In genomic region chr3:172514678-172515077, GRCh38 we compare ENCODE assay signal across 16 cellular contexts. TPM values are rescaled to one million over a fixed set of nuclear protein-coding genes. Genes with fewer than 3 reads are reported as not detected.
DNase-seq lines count a peak whose midpoint lies in the region; ATAC-seq, FAIRE-seq and TF ChIP-seq lines count a peak whose summit lies in the region.
"Had no signal": no experiment of that assay in that cellular context is flagged by ENCODE, and none has a peak within 500 bp of the region (broad histone marks: within the 10 kb centered on the region; RNA-seq: fewer than 3 reads in every experiment).

No MANE protein-coding gene starts in this region.

- in situ Hi-C loops in HepG2 (cut with HindIII; ENCODE audit: extremely low pct_ligation_motif_present, low pct_unique_long_range_greater_than_20kb), result no loop called here

- H3K4me3 ChIP-seq in right lobe of liver (no peak overlapping the region), HepG2 (replicated peaks in 1 of 3; ENCODE audit: insufficient read depth in 1 of 3, low read depth in 2 of 3, low read length in 3 of 3) (no peak overlapping the region), vagina (no peak overlapping the region)
- H3K4me3 ChIP-seq in naive thymus-derived CD4-positive, alpha-beta T cell (ENCODE audit: low read length), result no peak overlapping the region
- H3K4me3 ChIP-seq: BLaER1, ovary, thoracic aorta had no signal

- CTCF ChIA-PET in HepG2 (lab: Yijun Ruan, JAX; ENCODE audit: low intra/inter-chr PET ratio, low total read pairs), result no interaction called here
- CTCF ChIA-PET in naive thymus-derived CD4-positive, alpha-beta T cell (lab: Charles Lee), result interaction anchor here (0.5 to 3.1 kb wide), 4 partner anchors 9 to 81 kb away, joined by 3 to 11 read pairs (median 6); no protein-coding TSS in a partner anchor

- no peaks in the 10 kb centered on the region for H3K9me3 ChIP-seq in right lobe of liver
- H3K9me3 ChIP-seq in HepG2 (ENCODE audit: low read length), result no peaks in the 10 kb centered on the region
- H3K9me3 ChIP-seq in naive thymus-derived CD4-positive, alpha-beta T cell (ENCODE audit: control insufficient read depth in 2 of 3, low read length in 3 of 3), result no peaks in the 10 kb centered on the region
- no peaks in the 10 kb centered on the region for H3K9me3 ChIP-seq in vagina
- H3K9me3 ChIP-seq: ovary, thoracic aorta had no signal

- no peak for FAIRE-seq in HepG2 (lab: Jason Lieb, UNC)
- FAIRE-seq: H54 had no signal

- no peak for TF ChIP-seq RAD21 in HepG2 (CRISPR knock-in tag; IDR thresholded peaks at IDR 0.05)

- TF ChIP-seq CTCF in right lobe of liver (IDR thresholded peaks at IDR 0.05), result no peak
- no peak for TF ChIP-seq CTCF in HepG2 (CRISPR knock-in tag; IDR thresholded peaks at IDR 0.05)
- no peak for TF ChIP-seq CTCF in vagina (IDR thresholded peaks at IDR 0.05)

- TF ChIP-seq EP300 in HepG2 (IDR thresholded peaks at IDR 0.05; ENCODE audit: low read depth in 2 of 2, low read length in 2 of 2), result no peak
- no peak for TF ChIP-seq EP300 in HepG2 (CRISPR knock-in tag; IDR thresholded peaks at IDR 0.05; ENCODE audit: borderline replicate concordance)

- no peak overlapping the region for H3K9ac ChIP-seq in HepG2 (ENCODE audit: insufficient read depth, low read depth, low read length)
- H3K9ac ChIP-seq: BLaER1 had no signal

- peak overlapping the region in 2 of 3 donors; percentile 78 to 84 for H3K27ac ChIP-seq in right lobe of liver
- H3K27ac ChIP-seq in HepG2 (ENCODE audit: extremely low read length, insufficient read depth, low read length), result no peak overlapping the region
- H3K27ac ChIP-seq in naive thymus-derived CD4-positive, alpha-beta T cell (ENCODE audit: low read depth, low read length), result peak overlapping the region; percentile 72
- peak overlapping the region; percentile 75 for H3K27ac ChIP-seq in vagina
- H3K27ac ChIP-seq: BLaER1, thoracic aorta had no signal

- peaks cover 2% of the 10 kb centered on the region for H3K79me2 ChIP-seq in HepG2 (ENCODE audit: insufficient read depth, low read length)

- no peak overlapping the region for H3K4me2 ChIP-seq in HepG2 (ENCODE audit: low read depth, low read length)
- H3K4me2 ChIP-seq: BLaER1 had no signal

- H3K27ac Mint-ChIP-seq in activated T-helper 2 cell treated with anti-CD3 and anti-CD28 coated beads, Interferon-gamma antibody, Interleukin-2, Interleukin-4, amounts not matched to agents 10 μg/mL and 5 μg/mL and 100 μg/mL, durations not matched to agents 14 hours and 24 hours and 36 hours, result peak overlapping the region; percentile 39
- H3K27ac Mint-ChIP-seq in naive thymus-derived CD4-positive, alpha-beta T cell, result peak overlapping the region; percentile 86 to 100 (median 93)

- peaks cover 83% of the 10 kb centered on the region for H3K4me1 Mint-ChIP-seq in activated T-helper 2 cell treated with anti-CD3 and anti-CD28 coated beads, Interferon-gamma antibody, Interleukin-2, Interleukin-4, amounts not matched to agents 10 μg/mL and 5 μg/mL and 100 μg/mL, durations not matched to agents 14 hours and 24 hours and 36 hours (ENCODE audit: low read depth)
- H3K4me1 Mint-ChIP-seq in naive thymus-derived CD4-positive, alpha-beta T cell, result peaks cover 82 to 100% (median 91%) of the 10 kb centered on the region in 7 donors

- no peak for ATAC-seq in right lobe of liver
- no peak for ATAC-seq in HepG2
- no peak for ATAC-seq in naive thymus-derived CD4-positive, alpha-beta T cell

- POLR2A ChIA-PET in HepG2 (lab: Yijun Ruan, JAX), result interaction anchor here (1.1 kb wide), 1 partner anchor 81 kb away, joined by 3 read pairs; no protein-coding TSS in a partner anchor
- POLR2A ChIA-PET in naive thymus-derived CD4-positive, alpha-beta T cell (lab: Charles Lee), result interaction anchor here (0.8 to 4.0 kb wide), 4 partner anchors 8 to 20 kb away, joined by 3 to 45 read pairs (median 3); partner anchors contain the start of gene TNFSF10

- TF ChIP-seq POLR2A in right lobe of liver (IDR thresholded peaks at IDR 0.05) (no peak), HepG2 (IDR thresholded peaks at IDR 0.05; ENCODE audit: insufficient read depth in 1 of 2, low read depth in 2 of 2, low read length in 2 of 2) (no peak), vagina (IDR thresholded peaks at IDR 0.05) (no peak)

- H3K9me3 Mint-ChIP-seq in activated T-helper 2 cell treated with anti-CD3 and anti-CD28 coated beads, Interferon-gamma antibody, Interleukin-2, Interleukin-4, amounts not matched to agents 10 μg/mL and 5 μg/mL and 100 μg/mL, durations not matched to agents 14 hours and 24 hours and 36 hours, result no peaks in the 10 kb centered on the region
- H3K9me3 Mint-ChIP-seq in naive thymus-derived CD4-positive, alpha-beta T cell, result peaks cover 0 to 5% (median 0%) of the 10 kb centered on the region in 11 donors

- H4K20me1 ChIP-seq in HepG2 (ENCODE audit: insufficient read depth, low read length), result no peaks in the 10 kb centered on the region
- H4K20me1 ChIP-seq: BLaER1 had no signal

- H2AFZ ChIP-seq in HepG2 (ENCODE audit: low read length), result no peak overlapping the region

- DNase-seq in right lobe of liver (no peak), HepG2 (ENCODE audit: low spot score) (no peak), vagina (ENCODE audit: extremely low spot score in 2 of 2) (no peak), NCI-H82 treated with DMSO at 0.1 percent for 48 hours (lab: John Stamatoyannopoulos, UW; ENCODE audit: unreplicated experiment) (no peak), cerebellar cortex (ENCODE audit: low spot score) (no peak), germinal center (ENCODE audit: low spot score) (no peak)
- DNase-seq in activated T-helper 2 cell treated with anti-CD3 and anti-CD28 coated beads, Interferon-gamma antibody, Interleukin-2, Interleukin-4, amounts not matched to agents 10 μg/mL and 5 μg/mL and 100 μg/mL, durations not matched to agents 14 hours and 24 hours and 36 hours (ENCODE audit: low spot score), result no peak
- DNase-seq in naive thymus-derived CD4-positive, alpha-beta T cell, result peak in 1 of 9 donors; percentile 8
- DNase-seq: anterior cingulate cortex, midbrain, NCI-H2171 treated with DMSO at 0.1 percent for 48 hours, ovary, SHP77 had no signal

- H3K4me3 Mint-ChIP-seq in activated T-helper 2 cell treated with anti-CD3 and anti-CD28 coated beads, Interferon-gamma antibody, Interleukin-2, Interleukin-4, amounts not matched to agents 10 μg/mL and 5 μg/mL and 100 μg/mL, durations not matched to agents 14 hours and 24 hours and 36 hours (ENCODE audit: low read depth), result peak overlapping the region; percentile 41
- peak overlapping the region; percentile 35 to 93 (median 79) for H3K4me3 Mint-ChIP-seq in naive thymus-derived CD4-positive, alpha-beta T cell

- H3K36me3 Mint-ChIP-seq in activated T-helper 2 cell treated with anti-CD3 and anti-CD28 coated beads, Interferon-gamma antibody, Interleukin-2, Interleukin-4, amounts not matched to agents 10 μg/mL and 5 μg/mL and 100 μg/mL, durations not matched to agents 14 hours and 24 hours and 36 hours (ENCODE audit: low read depth), result peaks cover 92% of the 10 kb centered on the region
- H3K36me3 Mint-ChIP-seq in naive thymus-derived CD4-positive, alpha-beta T cell, result peaks cover 18 to 85% (median 63%) of the 10 kb centered on the region in 5 donors

- no TSS peak for BruUV-seq in HepG2 (replicated peaks; lab: Mats Ljungman, UMichigan)

- intact Hi-C loops in right lobe of liver (cut with DNase I), result no loop called here
- intact Hi-C loops in HepG2 (cut with micrococcal nuclease; ENCODE audit: unreplicated experiment), result no loop called here
- intact Hi-C loops in activated T-helper 2 cell treated with anti-CD3 and anti-CD28 coated beads, Interferon-gamma antibody, Interleukin-2, Interleukin-4, amounts not matched to agents 10 μg/mL and 5 μg/mL and 100 μg/mL, durations not matched to agents 14 hours and 24 hours and 36 hours (cut with micrococcal nuclease), result loop anchor here (5.0 to 10.0 kb wide), 4 partner anchors 240 to 1230 kb away; partner anchors contain the start of genes ECT2 and PLD1
- intact Hi-C loops in naive thymus-derived CD4-positive, alpha-beta T cell (cut with micrococcal nuclease), result loop anchor here (1.0 to 10.0 kb wide), 5 partner anchors 7 to 1060 kb away; partner anchors contain the start of gene TNFSF10 (in 1 of the 2)
- intact Hi-C loops in vagina (cut with DNase I), result loop anchor here (10.0 kb wide), 1 partner anchor 80 kb away; no protein-coding TSS in a partner anchor

- 82% methylated on average over 3 of the region's 4 CpGs for WGBS in right lobe of liver (ENCODE audit: insufficient coverage, low coverage, low lambda C conversion rate, missing lambda C conversion rate)
- 100% methylated on average over 4 of the region's 4 CpGs for WGBS in HepG2 (ENCODE audit: low lambda C conversion rate)

- H3K27me3 ChIP-seq in right lobe of liver (no peaks in the 10 kb centered on the region), HepG2 (ENCODE audit: control insufficient read depth in 1 of 2, insufficient read depth in 2 of 2, low read length in 2 of 2) (no peaks in the 10 kb centered on the region), vagina (no peaks in the 10 kb centered on the region)
- H3K27me3 ChIP-seq in naive thymus-derived CD4-positive, alpha-beta T cell (ENCODE audit: control insufficient read depth in 2 of 2, insufficient read depth in 2 of 2, low read length in 2 of 2), result no peaks in the 10 kb centered on the region
- H3K27me3 ChIP-seq: BLaER1, ovary had no signal

- H3K4me1 ChIP-seq in right lobe of liver (peaks cover 2 to 60% (median 20%) of the 10 kb centered on the region in 4 donors), HepG2 (ENCODE audit: insufficient read depth, low read length) (peaks cover 44% of the 10 kb centered on the region), vagina (peaks cover 68% of the 10 kb centered on the region)
- peaks cover 75 to 77% of the 10 kb centered on the region in 2 donors for H3K4me1 ChIP-seq in naive thymus-derived CD4-positive, alpha-beta T cell (ENCODE audit: control insufficient read depth in 2 of 2, insufficient read depth in 2 of 2, low read length in 2 of 2)

- no peaks in the 10 kb centered on the region for H3K27me3 Mint-ChIP-seq in activated T-helper 2 cell treated with anti-CD3 and anti-CD28 coated beads, Interferon-gamma antibody, Interleukin-2, Interleukin-4, amounts not matched to agents 10 μg/mL and 5 μg/mL and 100 μg/mL, durations not matched to agents 14 hours and 24 hours and 36 hours (ENCODE audit: low read depth)
- no peaks in the 10 kb centered on the region for H3K27me3 Mint-ChIP-seq in naive thymus-derived CD4-positive, alpha-beta T cell

- H3K36me3 ChIP-seq in right lobe of liver (peaks cover 0 to 51% (median 14%) of the 10 kb centered on the region in 4 donors), HepG2 (replicated peaks in 1 of 2; ENCODE audit: control insufficient read depth in 1 of 2, insufficient read depth in 2 of 2, low read length in 2 of 2) (no peaks in the 10 kb centered on the region; a peak in 1 of 5 replicates), vagina (peaks cover 0 to 35% of the 10 kb centered on the region in 2 donors)
- peaks cover 4 to 25% (median 14%) of the 10 kb centered on the region in 3 experiments for H3K36me3 ChIP-seq in naive thymus-derived CD4-positive, alpha-beta T cell (ENCODE audit: control insufficient read depth in 2 of 3, insufficient read depth in 3 of 3, low read length in 3 of 3)
- H3K36me3 ChIP-seq: BLaER1, ovary, thoracic aorta had no signal

RNA-seq across cellular contexts. Expression of gene TNFSF10, which starts 8.6 kb away (rescaled TPM):
- total RNA-seq in right lobe of liver (10 to 100 TPM; 12.9 to 57.6 (median 40.0) TPM), HepG2 (2016; rRNA removed; fragmentation: Illumina TruSeq; extraction: Trizol) (5.3 and 8.4 TPM in 2 replicates), vagina (92.8 TPM)
- total RNA-seq in HepG2 (2016; cell fraction: cytosol; rRNA removed; fragmentation: Illumina TruSeq; extraction: Trizol; ENCODE audit: low read depth), result 1.4 and 1.9 TPM in 2 replicates
- 6.3 and 9.1 TPM in 2 replicates for total RNA-seq in HepG2 (2016; cell fraction: insoluble cytoplasmic fraction; rRNA removed; fragmentation: Illumina TruSeq; extraction: Trizol)
- 2.8 and 4.1 TPM in 2 replicates for total RNA-seq in HepG2 (2016; cell fraction: membrane; rRNA removed; fragmentation: Illumina TruSeq; extraction: Trizol)
- 6.0 and 7.6 TPM in 2 replicates for total RNA-seq in HepG2 (2016; cell fraction: nucleus; rRNA removed; fragmentation: Illumina TruSeq; extraction: Trizol)
- polyA plus RNA-seq in HepG2 (2011; rRNA removed), result 9.9 and 20.3 TPM in 2 replicates
- 7.7 and 20.5 TPM in 2 replicates for polyA plus RNA-seq in HepG2 (2011; cell fraction: cytosol; rRNA removed)
- 1.8 and 3.8 TPM in 2 replicates for polyA plus RNA-seq in HepG2 (2011; cell fraction: nucleus; rRNA removed)
- polyA plus RNA-seq in HepG2 (2012), result 30.8 and 49.4 TPM in 2 replicates
- 1.2 and 1.3 TPM in 2 replicates for polyA plus RNA-seq in HepG2 (2016; cell fraction: cytosol; fragmentation: Illumina TruSeq; extraction: Trizol; ENCODE audit: low read depth)
- polyA plus RNA-seq in HepG2 (2016; cell fraction: insoluble cytoplasmic fraction; fragmentation: Illumina TruSeq; extraction: Trizol; ENCODE audit: low read depth), result 5.5 and 5.7 TPM in 2 replicates
- 1.5 and 2.5 TPM in 2 replicates for polyA plus RNA-seq in HepG2 (2016; cell fraction: membrane; fragmentation: Illumina TruSeq; extraction: Trizol; ENCODE audit: low read depth)
- 9.4 and 10.5 TPM in 2 replicates for polyA plus RNA-seq in HepG2 (2016; cell fraction: nucleus; fragmentation: Illumina TruSeq; extraction: Trizol; ENCODE audit: insufficient read depth, low read depth)
- polyA minus RNA-seq in HepG2 (2011; rRNA and poly(A)+ RNA removed; ENCODE audit: low replicate concordance), result 1.5 and 11.8 TPM in 2 replicates
- 2.1 and 6.0 TPM in 2 replicates for polyA minus RNA-seq in HepG2 (2011; cell fraction: cytosol; rRNA and poly(A)+ RNA removed)
- polyA minus RNA-seq in HepG2 (2011; cell fraction: nucleus; rRNA and poly(A)+ RNA removed), result 5.4 and 9.8 TPM in 2 replicates
- total RNA-seq in activated T-helper 2 cell treated with anti-CD3 and anti-CD28 coated beads, Interferon-gamma antibody, Interleukin-2, Interleukin-4, amounts not matched to agents 10 μg/mL and 5 μg/mL and 100 μg/mL, durations not matched to agents 14 hours and 24 hours and 36 hours, result 52.3 and 54.8 TPM in 2 replicates
- 100 to 1,000 TPM in 1 of 5 experiments, 10 to 100 TPM in 4; 10.8 to 234 (median 45.0) TPM for total RNA-seq in naive thymus-derived CD4-positive, alpha-beta T cell
- polyA plus RNA-seq in naive thymus-derived CD4-positive, alpha-beta T cell, result 10 to 100 TPM; 60.9 to 92.1 TPM

Comparison
In these comparisons a context has a peak if more than half of its experiments do, and no peak if none do; other contexts are left out.
1. intact Hi-C loops: an anchor here in activated T-helper 2 cell treated with anti-CD3 and anti-CD28 coated beads, Interferon-gamma antibody, Interleukin-2, Interleukin-4, amounts not matched to agents 10 μg/mL and 5 μg/mL and 100 μg/mL, durations not matched to agents 14 hours and 24 hours and 36 hours (5.0 to 10.0 kb wide), naive thymus-derived CD4-positive, alpha-beta T cell (1.0 to 10.0 kb wide) and vagina (10.0 kb wide); none called in right lobe of liver and HepG2.